In genomic region chr11:110172666-110173065, GRCh38 we compare ENCODE assay signal across 22 cellular contexts.
"Had no signal": no experiment of that assay in that cellular context is flagged by ENCODE, and none has a peak within 500 bp of the region (broad histone marks: within the 10 kb centered on the region; RNA-seq: fewer than 3 reads in every experiment).

No MANE protein-coding gene starts in this region.

- H3K27ac Mint-ChIP-seq: activated naive CD4-positive, alpha-beta T cell treated with anti-CD3 and anti-CD28 coated beads, Interleukin-2, amount 50 U/mL, for 72 hours; dendritic cell treated with granulocyte-macrophage colony-stimulating factor and Interleukin-4, amounts not matched to agents 40 ng/mL and 50 ng/mL, for 4 days; memory B cell; nephron progenitor cell; stimulated activated naive CD8-positive, alpha-beta T cell treated with anti-CD3 and anti-CD28 coated beads, Interleukin-15, Interleukin-2, amounts not matched to agents 100 ng/mL and 50 ng/mL, for 24 hours had no signal

- H3K4me3 Mint-ChIP-seq: dendritic cell treated with granulocyte-macrophage colony-stimulating factor and Interleukin-4, amounts not matched to agents 40 ng/mL and 50 ng/mL, for 4 days; memory B cell; nephron progenitor cell; stimulated activated naive CD8-positive, alpha-beta T cell treated with anti-CD3 and anti-CD28 coated beads, Interleukin-15, Interleukin-2, amounts not matched to agents 100 ng/mL and 50 ng/mL, for 24 hours; WTC11 had no signal

- ATAC-seq: heart right ventricle, left colon, pancreas, psoas muscle, right cardiac atrium, WTC11 had no signal

- H3K9me3 Mint-ChIP-seq: activated naive CD4-positive, alpha-beta T cell treated with anti-CD3 and anti-CD28 coated beads, Interleukin-2, amount 50 U/mL, for 72 hours; dendritic cell treated with granulocyte-macrophage colony-stimulating factor and Interleukin-4, amounts not matched to agents 40 ng/mL and 50 ng/mL, for 4 days; memory B cell; nephron progenitor cell; stimulated activated naive CD8-positive, alpha-beta T cell treated with anti-CD3 and anti-CD28 coated beads, Interleukin-15, Interleukin-2, amounts not matched to agents 100 ng/mL and 50 ng/mL, for 24 hours; WTC11 had no signal

- H3K27me3 ChIP-seq: brain microvascular endothelial cell, heart right ventricle, pancreas, thyroid gland had no signal

- H3K36me3 Mint-ChIP-seq: activated naive CD4-positive, alpha-beta T cell treated with anti-CD3 and anti-CD28 coated beads, Interleukin-2, amount 50 U/mL, for 72 hours; memory B cell; WTC11 had no signal

- H3K27ac ChIP-seq: brain microvascular endothelial cell, heart right ventricle, pancreas, psoas muscle, skin epidermis, thyroid gland had no signal

- H3K36me3 ChIP-seq: heart right ventricle, pancreas, thyroid gland had no signal

- H3K9me3 ChIP-seq: heart right ventricle, pancreas, psoas muscle, thyroid gland had no signal

- DNase-seq: activated T-cell treated with anti-CD3 and anti-CD28 coated beads, Interleukin-2, amount 50 U/mL, for 1 hour; aorta; brain microvascular endothelial cell; effector CD4-positive, alpha-beta T cell; foreskin fibroblast; heart right ventricle; islet precursor cell; left colon; nephron progenitor cell; pancreas; psoas muscle; right cardiac atrium; substantia nigra; T-helper 9 cell; thyroid gland had no signal

- H3K4me3 ChIP-seq: heart right ventricle, pancreas, psoas muscle, skin epidermis, thyroid gland had no signal

- FAIRE-seq: endometrium, pancreas had no signal

- H3K4me1 ChIP-seq: pancreas had no signal
